ENCODE assay signal across 13 cellular contexts in genomic region chr13:35694549-35695233, GRCh38.
A peak's percentile ranks its signal among the peaks of the same experiment; 100 is the strongest.
DNase-seq lines count a peak whose midpoint lies in the region; ATAC-seq and TF ChIP-seq lines count a peak whose summit lies in the region.
"Had no signal": no experiment of that assay in that cellular context is flagged by ENCODE, and none has a peak within 500 bp of the region (broad histone marks: within the 10 kb centered on the region; RNA-seq: fewer than 3 reads in every experiment).

No MANE protein-coding gene starts in this region.

- H3K36me3 Mint-ChIP-seq in endodermal cell (ENCODE audit: low read depth), result no peaks in the 10 kb centered on the region

- H3K4me1 ChIP-seq in endodermal cell (ENCODE audit: control insufficient read depth, insufficient read depth, low read length), result peaks cover 7% of the 10 kb centered on the region

- H3K27ac ChIP-seq in endodermal cell (ENCODE audit: low read depth, low read length), result no peak overlapping the region

- no peaks in the 10 kb centered on the region for H3K9me3 Mint-ChIP-seq in endodermal cell

- no peak for TF ChIP-seq CTCF in GM12865 (IDR thresholded peaks at IDR 0.05; ENCODE audit: insufficient read depth, low read depth, low read length, missing control alignments)
- TF ChIP-seq CTCF in endodermal cell (conservative IDR thresholded peaks at IDR 0.05), result no peak

- H3K36me3 ChIP-seq in endodermal cell (ENCODE audit: control insufficient read depth, insufficient read depth, low read length), result no peaks in the 10 kb centered on the region
- H3K36me3 ChIP-seq: MG63 had no signal

- H3K4me1 Mint-ChIP-seq in endodermal cell, result peaks cover 13% of the 10 kb centered on the region

- H3K9ac ChIP-seq in endodermal cell (ENCODE audit: extremely low read depth, low read length, poor library complexity, severe bottlenecking), result no peak overlapping the region

- H3K27me3 Mint-ChIP-seq in endodermal cell (ENCODE audit: insufficient read depth), result no peaks in the 10 kb centered on the region

- no peaks in the 10 kb centered on the region for H3K27me3 ChIP-seq in endodermal cell (ENCODE audit: control insufficient read depth, insufficient read depth, low read length, poor library complexity, severe bottlenecking)
- H3K27me3 ChIP-seq: MG63 had no signal

- DNase-seq in GM12865 (ENCODE audit: low read depth) (peak; percentile 4), endodermal cell (peak; percentile 30), NCI-H2171 (lab: John Stamatoyannopoulos, UW) (no peak), cerebellar cortex (ENCODE audit: low spot score) (no peak), kidney tubule cell (ENCODE audit: low spot score) (no peak)
- DNase-seq: MG63, NCI-H1092 treated with DMSO at 0.1 percent for 48 hours, NCI-H2081 treated with DMSO at 0.1 percent for 48 hours, NCI-H510A treated with DMSO at 0.1 percent for 48 hours, SHP77 treated with DMSO at 0.1 percent for 48 hours had no signal

- no peak overlapping the region for H3K4me3 Mint-ChIP-seq in endodermal cell

- H3K4me3 ChIP-seq in GM12865 (ENCODE audit: low read depth, low read length), result no peak overlapping the region
- H3K4me3 ChIP-seq in endodermal cell (ENCODE audit: low read length), result no peak overlapping the region
- H3K4me3 ChIP-seq: MG63 had no signal

- no peak overlapping the region for H3K27ac Mint-ChIP-seq in endodermal cell

- ATAC-seq in GM19035 (IDR thresholded peaks at IDR 0.05; ENCODE audit: unreplicated experiment) (peak; percentile 63), HG02884 (IDR thresholded peaks at IDR 0.05; ENCODE audit: unreplicated experiment) (peak; percentile 49), GM19324 (IDR thresholded peaks at IDR 0.05; ENCODE audit: low FRiP score, unreplicated experiment) (no peak)

- H3K9me3 ChIP-seq in endodermal cell (ENCODE audit: control insufficient read depth, low read length), result no peaks in the 10 kb centered on the region
- H3K9me3 ChIP-seq: MG63 had no signal

- WGBS in endodermal cell (ENCODE audit: insufficient coverage in 1 of 2, insufficient read length in 1 of 2), 2 experiments, result 91 to 98% methylated on average over 10 to 16 of the region's 16 CpGs

Comparison
In these comparisons a context has a peak if more than half of its experiments do, and no peak if none do; other contexts are left out.
1. DNase-seq: peak in GM12865 (single experiment) and endodermal cell (single experiment); none in NCI-H2171 (single experiment), cerebellar cortex (single experiment) and kidney tubule cell (single experiment).